9 cellular contexts compared by ENCODE assay signal in the genomic region with DNA sequence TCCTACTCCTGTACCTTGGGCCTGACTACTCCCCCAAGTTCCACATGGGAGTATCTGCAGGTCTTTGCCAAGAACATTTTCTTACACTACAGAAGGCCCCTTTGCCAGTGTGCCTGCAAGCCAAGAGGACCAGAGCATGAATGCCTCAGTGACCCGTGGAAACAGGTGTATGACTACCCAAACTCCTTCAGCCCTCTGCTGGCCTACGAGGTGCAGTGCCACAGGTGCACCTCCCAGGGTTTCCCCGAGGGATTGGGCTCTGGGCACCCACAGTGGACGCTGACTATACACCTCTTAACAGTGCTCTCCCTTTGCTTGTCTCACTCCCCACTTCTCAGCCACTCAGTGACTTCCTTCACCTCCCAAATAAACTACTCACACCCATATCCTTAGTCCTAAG.
DNase-seq lines count a peak whose midpoint lies in the region; ATAC-seq and TF ChIP-seq lines count a peak whose summit lies in the region.
"Had no signal": no experiment of that assay in that cellular context is flagged by ENCODE, and none has a peak within 500 bp of the region (broad histone marks: within the 10 kb centered on the region; RNA-seq: fewer than 3 reads in every experiment).

No MANE protein-coding gene starts in this region.

- intact Hi-C loops in right lobe of liver (cut with DNase I), result no loop called here

- ATAC-seq in right lobe of liver (peak; percentile 70 to 86 (median 83)), GM21737 (IDR thresholded peaks at IDR 0.05; ENCODE audit: unreplicated experiment) (no peak)

- no peaks in the 10 kb centered on the region for H3K27me3 ChIP-seq in right lobe of liver

- peak; percentile 21; the same call in 1 of the 2 replicates for TF ChIP-seq CTCF in 22Rv1 (IDR thresholded peaks at IDR 0.05)
- TF ChIP-seq CTCF in GM13977 (IDR thresholded peaks at IDR 0.05; ENCODE audit: extremely low read depth, insufficient read depth, missing control alignments), result peak; percentile 51
- peak; percentile 25 for TF ChIP-seq CTCF in astrocyte of the cerebellum (IDR thresholded peaks at IDR 0.05; ENCODE audit: low read depth, low read length, missing control alignments)
- peak; percentile 34 to 61 (median 50) for TF ChIP-seq CTCF in right lobe of liver (IDR thresholded peaks at IDR 0.05)

- H3K36me3 ChIP-seq in right lobe of liver, result no peaks in the 10 kb centered on the region

- no peak for TF ChIP-seq POLR2A in right lobe of liver (IDR thresholded peaks at IDR 0.05)

- H3K9me3 ChIP-seq in right lobe of liver, result no peaks in the 10 kb centered on the region

- no peaks in the 10 kb centered on the region for H3K4me1 ChIP-seq in right lobe of liver

- in situ Hi-C loops in GM13977 (cut with MboI; ENCODE audit: low pct_unique_long_range_greater_than_20kb, low sequenced_read_pairs, unreplicated experiment), result no loop called here
- in situ Hi-C loops in astrocyte of the cerebellum (cut with HindIII; ENCODE audit: low sequenced_read_pairs), result no loop called here

- 21% methylated on average over 4 of the region's 4 CpGs for WGBS in right lobe of liver (ENCODE audit: insufficient coverage, low coverage, low lambda C conversion rate, missing lambda C conversion rate)

- H3K4me3 ChIP-seq in astrocyte of the cerebellum (ENCODE audit: low read depth, low read length) (no peak overlapping the region), right lobe of liver (no peak overlapping the region)

- H3K27ac ChIP-seq in 22Rv1 (no peak overlapping the region), right lobe of liver (no peak overlapping the region)

- DNase-seq in GM13977 (ENCODE audit: low spot score), result peak; percentile 23
- no peak for DNase-seq in astrocyte of the cerebellum (ENCODE audit: low read depth)
- DNase-seq in right lobe of liver, result peak in 1 of 3 donors; percentile 40
- no peak for DNase-seq in NCI-H2196 treated with DMSO at 0.1 percent for 48 hours (lab: John Stamatoyannopoulos, UW; ENCODE audit: unreplicated experiment)
- DNase-seq in NCI-H187 treated with DMSO at 0.1 percent for 48 hours (lab: John Stamatoyannopoulos, UW), result no peak
- DNase-seq in NCI-H2107 treated with DMSO at 0.1 percent for 48 hours (lab: John Stamatoyannopoulos, UW; ENCODE audit: unreplicated experiment), result no peak
- DNase-seq: effector CD8-positive, alpha-beta T cell had no signal
